ENCODE assay signal across 20 cellular contexts in the genomic region with DNA sequence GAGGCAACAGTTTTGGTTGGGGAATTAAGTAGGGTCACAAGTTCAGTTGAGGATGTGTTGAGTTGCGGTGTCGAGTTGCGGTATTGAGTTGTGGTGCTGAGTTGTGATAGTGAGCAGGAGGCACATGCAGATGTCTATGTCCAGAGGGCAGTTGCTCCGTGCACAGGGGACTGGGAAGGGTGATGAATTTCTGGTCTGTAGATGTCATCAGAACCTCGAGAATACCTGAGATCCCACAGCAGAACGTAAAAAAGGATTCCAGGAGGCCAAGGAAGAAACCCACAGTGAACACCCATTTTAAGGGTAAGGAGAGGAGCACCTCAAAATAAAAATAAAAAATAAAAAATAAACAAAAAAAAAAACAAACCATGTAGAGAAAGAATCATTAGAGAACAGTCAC.
"Had no signal": no experiment of that assay in that cellular context is flagged by ENCODE, and none has a peak within 500 bp of the region (broad histone marks: within the 10 kb centered on the region; RNA-seq: fewer than 3 reads in every experiment).

No MANE protein-coding gene starts in this region.

- H3K9me3 Mint-ChIP-seq: activated CD4-positive, alpha-beta T cell treated with anti-CD3 and anti-CD28 coated beads, Interleukin-2, amount 10 ng/mL, durations not matched to agents 24 days and 14 days; activated naive CD4-positive, alpha-beta T cell treated with anti-CD3 and anti-CD28 coated beads for 36 hours; activated T-cell treated with anti-CD3 and anti-CD28 coated beads, Interleukin-2, amount 50 U/mL, for 4 hours; brain; T-helper 1 cell treated with Interleukin-12 subunit alpha and Interleukin-12 subunit beta and Interleukin-4 antibody, amounts not matched to agents 30 μg/mL and 1 μg/mL, for 36 hours had no signal

- H3K27me3 Mint-ChIP-seq: brain had no signal

- DNase-seq: activated CD4-positive, alpha-beta T cell treated with anti-CD3 and anti-CD28 coated beads for 1 hour; activated CD4-positive, alpha-beta T cell treated with anti-CD3 and anti-CD28 coated beads, Interleukin-2, amount 10 ng/mL, durations not matched to agents 24 days and 14 days; activated CD4-positive, alpha-beta T cell treated with anti-CD3 and anti-CD28 coated beads, Interleukin-2, amount 50 U/mL, for 48 hours; activated CD8-positive, alpha-beta memory T cell treated with anti-CD3 and anti-CD28 coated beads, Interleukin-2, amount 10 ng/mL, durations not matched to agents 7 days and 5 days; activated gamma-delta T cell; activated naive CD4-positive, alpha-beta T cell treated with anti-CD3 and anti-CD28 coated beads for 36 hours; activated T-cell treated with anti-CD3 and anti-CD28 coated beads, Interleukin-2, amount 50 U/mL, for 4 hours; amygdala; Kasumi-1; NCI-H1048; NCI-H146; NCI-H187 treated with DMSO at 0.1 percent for 48 hours; NCI-H2081 treated with DMSO at 0.1 percent for 48 hours; NCI-H446; PC-9; SHP77 treated with DMSO at 0.1 percent for 48 hours had no signal

- H3K4me2 ChIP-seq: PC-9 had no signal

- H3K4me1 Mint-ChIP-seq: activated CD4-positive, alpha-beta T cell treated with anti-CD3 and anti-CD28 coated beads, Interleukin-2, amount 10 ng/mL, durations not matched to agents 24 days and 14 days had no signal

- H3K4me3 Mint-ChIP-seq: activated CD4-positive, alpha-beta T cell treated with anti-CD3 and anti-CD28 coated beads, Interleukin-2, amount 10 ng/mL, durations not matched to agents 24 days and 14 days; activated CD8-positive, alpha-beta memory T cell treated with anti-CD3 and anti-CD28 coated beads, Interleukin-2, amount 10 ng/mL, durations not matched to agents 7 days and 5 days; activated naive CD4-positive, alpha-beta T cell treated with anti-CD3 and anti-CD28 coated beads for 36 hours; activated naive CD8-positive, alpha-beta T cell; activated T-cell treated with anti-CD3 and anti-CD28 coated beads, Interleukin-2, amount 50 U/mL, for 4 hours; brain; T-helper 1 cell treated with Interleukin-12 subunit alpha and Interleukin-12 subunit beta and Interleukin-4 antibody, amounts not matched to agents 30 μg/mL and 1 μg/mL, for 36 hours; WTC11 had no signal

- H3K4me3 ChIP-seq: PC-9 had no signal

- H3K27ac Mint-ChIP-seq: activated CD4-positive, alpha-beta T cell treated with anti-CD3 and anti-CD28 coated beads, Interleukin-2, amount 10 ng/mL, durations not matched to agents 24 days and 14 days; activated CD8-positive, alpha-beta memory T cell treated with anti-CD3 and anti-CD28 coated beads, Interleukin-2, amount 10 ng/mL, durations not matched to agents 7 days and 5 days; activated naive CD4-positive, alpha-beta T cell treated with anti-CD3 and anti-CD28 coated beads for 36 hours; activated naive CD8-positive, alpha-beta T cell; T-helper 1 cell treated with Interleukin-12 subunit alpha and Interleukin-12 subunit beta and Interleukin-4 antibody, amounts not matched to agents 30 μg/mL and 1 μg/mL, for 36 hours; WTC11 had no signal

- ATAC-seq: activated CD8-positive, alpha-beta memory T cell treated with anti-CD3 and anti-CD28 coated beads, Interleukin-2, amount 10 ng/mL, durations not matched to agents 7 days and 5 days; activated T-cell treated with anti-CD3 and anti-CD28 coated beads, Interleukin-2, amount 50 U/mL, for 4 hours; WTC11 had no signal

- H3K36me3 Mint-ChIP-seq: activated CD8-positive, alpha-beta memory T cell treated with anti-CD3 and anti-CD28 coated beads, Interleukin-2, amount 10 ng/mL, durations not matched to agents 7 days and 5 days; activated naive CD8-positive, alpha-beta T cell; brain had no signal

- H3K27ac ChIP-seq: PC-9 had no signal
